In the genomic region with DNA sequence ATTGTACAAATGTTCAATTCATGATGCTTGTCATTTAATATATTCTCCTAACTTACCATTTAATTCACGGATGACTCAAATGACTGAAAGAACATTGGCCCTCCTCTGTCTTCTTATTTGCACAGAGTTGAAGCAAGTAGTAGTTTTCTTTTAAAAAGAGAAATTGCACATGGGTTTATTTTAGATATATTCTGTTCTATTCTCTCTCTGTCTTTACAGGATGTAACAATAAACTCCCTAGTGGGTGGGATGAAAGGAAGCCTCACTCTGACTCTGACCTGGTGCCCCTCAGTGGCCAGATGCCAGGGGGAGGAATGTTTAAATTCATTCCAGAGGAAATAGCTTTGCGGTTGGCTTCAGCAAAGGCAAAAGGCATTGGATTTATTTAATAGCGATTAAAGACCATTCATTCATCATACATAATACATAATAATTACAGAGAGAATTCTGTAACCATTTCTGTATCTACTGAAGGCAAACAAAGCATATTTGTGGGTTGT, we compare ENCODE assay signal across 14 cellular contexts.
A peak's percentile ranks its signal among the peaks of the same experiment; 100 is the strongest.
DNase-seq lines count a peak whose midpoint lies in the region; ATAC-seq lines count a peak whose summit lies in the region.
"Had no signal": no experiment of that assay in that cellular context is flagged by ENCODE, and none has a peak within 500 bp of the region (broad histone marks: within the 10 kb centered on the region; RNA-seq: fewer than 3 reads in every experiment).

No MANE protein-coding gene starts in this region.

- no peak for ATAC-seq in stimulated activated effector memory CD8-positive, alpha-beta T cell treated with anti-CD3 and anti-CD28 coated beads, Interleukin-12 subunit alpha, Interleukin-12 subunit beta, amount 100 ng/mL, for 72 hours
- no peak for ATAC-seq in HG03571 (IDR thresholded peaks at IDR 0.05; ENCODE audit: unreplicated experiment)
- ATAC-seq: body of pancreas, mucosa of descending colon had no signal

- peaks cover 16% of the 10 kb centered on the region for H3K4me1 Mint-ChIP-seq in stimulated activated effector memory CD8-positive, alpha-beta T cell treated with anti-CD3 and anti-CD28 coated beads, Interleukin-12 subunit alpha, Interleukin-12 subunit beta, amount 100 ng/mL, for 72 hours

- H3K27me3 ChIP-seq in MG63, result no peaks in the 10 kb centered on the region
- H3K27me3 ChIP-seq: body of pancreas, testis had no signal

- peak overlapping the region; percentile 41 for H3K27ac Mint-ChIP-seq in stimulated activated effector memory CD8-positive, alpha-beta T cell treated with anti-CD3 and anti-CD28 coated beads, Interleukin-12 subunit alpha, Interleukin-12 subunit beta, amount 100 ng/mL, for 72 hours
- H3K27ac Mint-ChIP-seq: progenitor cell of endocrine pancreas had no signal

- peak; percentile 4 for DNase-seq in MG63
- peak; percentile 55 for DNase-seq in amniotic epithelial cell (ENCODE audit: low read depth)
- peak; percentile 67 for DNase-seq in kidney glomerular epithelial cell (lab: John Stamatoyannopoulos, UW)
- DNase-seq in stimulated activated effector memory CD8-positive, alpha-beta T cell treated with anti-CD3 and anti-CD28 coated beads, Interleukin-12 subunit alpha, Interleukin-12 subunit beta, amount 100 ng/mL, for 72 hours (ENCODE audit: low spot score in 2 of 2), result no peak
- no peak for DNase-seq in NCI-H2196 (lab: John Stamatoyannopoulos, UW; ENCODE audit: unreplicated experiment)
- no peak for DNase-seq in DMS53 (lab: John Stamatoyannopoulos, UW)
- DNase-seq: activated CD8-positive, alpha-beta memory T cell treated with anti-CD3 and anti-CD28 coated beads for 24 hours; body of pancreas; MM.1S; mucosa of descending colon; NCI-H2171 treated with DMSO at 0.1 percent for 48 hours had no signal

- no peak overlapping the region for H3K4me3 ChIP-seq in MG63
- H3K4me3 ChIP-seq: body of pancreas, mucosa of descending colon, testis had no signal

- no peaks in the 10 kb centered on the region for H3K36me3 ChIP-seq in MG63

- no peaks in the 10 kb centered on the region for H3K9me3 Mint-ChIP-seq in stimulated activated effector memory CD8-positive, alpha-beta T cell treated with anti-CD3 and anti-CD28 coated beads, Interleukin-12 subunit alpha, Interleukin-12 subunit beta, amount 100 ng/mL, for 72 hours

- H3K36me3 Mint-ChIP-seq in stimulated activated effector memory CD8-positive, alpha-beta T cell treated with anti-CD3 and anti-CD28 coated beads, Interleukin-12 subunit alpha, Interleukin-12 subunit beta, amount 100 ng/mL, for 72 hours, result no peaks in the 10 kb centered on the region

- H3K9me3 ChIP-seq in MG63, result no peaks in the 10 kb centered on the region
- H3K9me3 ChIP-seq: body of pancreas, mucosa of descending colon, testis had no signal

- H3K4me3 Mint-ChIP-seq in stimulated activated effector memory CD8-positive, alpha-beta T cell treated with anti-CD3 and anti-CD28 coated beads, Interleukin-12 subunit alpha, Interleukin-12 subunit beta, amount 100 ng/mL, for 72 hours, result no peak overlapping the region

Comparison
In these comparisons a context has a peak if more than half of its experiments do, and no peak if none do; other contexts are left out.
1. DNase-seq: peak in MG63 (single experiment), amniotic epithelial cell (single experiment) and kidney glomerular epithelial cell (single experiment); none in stimulated activated effector memory CD8-positive, alpha-beta T cell treated with anti-CD3 and anti-CD28 coated beads, Interleukin-12 subunit alpha, Interleukin-12 subunit beta, amount 100 ng/mL, for 72 hours (0 of 2), NCI-H2196 (single experiment) and DMS53 (single experiment).